ENCODE assay signal across 1 cellular context in the genomic region with DNA sequence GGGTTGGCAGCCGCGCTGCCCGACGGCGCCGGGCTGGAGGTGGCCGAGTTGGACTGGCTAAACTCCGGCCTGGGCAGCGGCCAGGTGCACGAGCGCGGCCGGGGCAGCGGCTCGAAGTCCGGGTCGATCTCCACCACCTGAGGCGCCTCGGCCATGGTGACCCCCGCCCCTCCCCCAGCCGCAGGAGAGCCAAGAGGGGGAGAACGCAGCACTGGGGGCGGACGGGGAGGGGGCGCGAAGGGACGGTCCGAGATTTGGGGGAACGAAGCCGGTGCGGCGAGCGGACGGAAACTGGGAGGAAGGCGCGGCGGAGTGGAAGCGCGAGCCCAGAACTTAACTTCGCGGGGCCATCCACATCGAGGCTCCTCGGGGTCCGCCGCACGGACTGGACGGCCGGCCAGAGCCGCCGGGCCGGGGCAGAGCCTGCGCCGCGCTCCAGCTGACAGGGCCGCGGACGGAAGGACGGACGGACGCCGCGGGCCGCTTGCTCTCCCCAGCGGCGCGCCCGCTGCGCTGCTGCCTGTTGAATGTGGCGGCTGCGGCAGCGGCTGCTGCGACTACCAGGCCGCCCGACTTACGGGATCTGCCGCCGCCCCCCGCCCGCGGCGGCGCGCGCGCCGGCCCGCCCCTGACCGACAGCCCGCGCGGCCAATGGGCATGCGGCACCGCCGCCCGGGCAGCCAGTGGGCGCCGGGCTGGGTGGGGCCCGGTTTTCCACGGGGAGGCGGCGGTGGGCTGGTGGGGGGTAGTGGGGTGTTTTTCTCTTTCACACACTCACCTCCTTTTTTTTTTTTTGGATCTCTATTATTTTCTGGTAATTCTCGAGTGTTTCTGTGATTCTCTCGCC.
A peak's percentile ranks its signal among the peaks of the same experiment; 100 is the strongest.
TF ChIP-seq lines count a peak whose summit lies in the region.

A gene (minus strand): TSS at position 584 of the 847 bp plus-strand sequence. CDS start 429 bp downstream, at position 155.

TF ChIP-seq in HepG2, 621 proteins besides CTCF, POLR2A, EP300 and RAD21 (continued from another document and continues in another):
- TF ChIP-seq, protein P1, sequence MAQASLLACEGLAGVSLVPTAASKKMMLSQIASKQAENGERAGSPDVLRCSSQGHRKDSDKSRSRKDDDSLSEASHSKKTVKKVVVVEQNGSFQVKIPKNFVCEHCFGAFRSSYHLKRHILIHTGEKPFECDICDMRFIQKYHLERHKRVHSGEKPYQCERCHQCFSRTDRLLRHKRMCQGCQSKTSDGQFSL (CRISPR knock-in tag; IDR thresholded peaks at IDR 0.05): no peak; the same call in 1 of the 2 replicates
- peak; percentile 80 for TF ChIP-seq POLR2G (IDR thresholded peaks at IDR 0.05; ENCODE audit: low read depth, low read length)
- TF ChIP-seq SOX5 (CRISPR knock-in tag; IDR thresholded peaks at IDR 0.05; ENCODE audit: borderline replicate concordance): no peak
- TF ChIP-seq NR2C2 (CRISPR knock-in tag; IDR thresholded peaks at IDR 0.05; ENCODE audit: borderline replicate concordance): peak; percentile 15; the same call in 1 of the 2 replicates
- no peak for TF ChIP-seq HMG20B (CRISPR knock-in tag; conservative IDR thresholded peaks at IDR 0.05)
- TF ChIP-seq NCOR1 (IDR thresholded peaks at IDR 0.05; ENCODE audit: borderline replicate concordance, low read length): no peak
- peak; percentile 89 for TF ChIP-seq RBFOX2 (IDR thresholded peaks at IDR 0.05; ENCODE audit: low read depth, low read length)
- TF ChIP-seq GATAD2A (CRISPR knock-in tag; IDR thresholded peaks at IDR 0.05): no peak
- no peak for TF ChIP-seq ZFP36L2 (CRISPR knock-in tag; IDR thresholded peaks at IDR 0.05)
- no peak for TF ChIP-seq RXRA (CRISPR knock-in tag; IDR thresholded peaks at IDR 0.05)
- TF ChIP-seq, protein P2, sequence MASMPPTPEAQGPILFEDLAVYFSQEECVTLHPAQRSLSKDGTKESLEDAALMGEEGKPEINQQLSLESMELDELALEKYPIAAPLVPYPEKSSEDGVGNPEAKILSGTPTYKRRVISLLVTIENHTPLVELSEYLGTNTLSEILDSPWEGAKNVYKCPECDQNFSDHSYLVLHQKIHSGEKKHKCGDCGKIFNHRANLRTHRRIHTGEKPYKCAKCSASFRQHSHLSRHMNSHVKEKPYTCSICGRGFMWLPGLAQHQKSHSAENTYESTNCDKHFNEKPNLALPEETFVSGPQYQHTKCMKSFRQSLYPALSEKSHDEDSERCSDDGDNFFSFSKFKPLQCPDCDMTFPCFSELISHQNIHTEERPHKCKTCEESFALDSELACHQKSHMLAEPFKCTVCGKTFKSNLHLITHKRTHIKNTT (CRISPR knock-in tag; IDR thresholded peaks at IDR 0.05): no peak
- peak; percentile 87 for TF ChIP-seq ZFY (CRISPR knock-in tag; IDR thresholded peaks at IDR 0.05)
- TF ChIP-seq, protein P3, sequence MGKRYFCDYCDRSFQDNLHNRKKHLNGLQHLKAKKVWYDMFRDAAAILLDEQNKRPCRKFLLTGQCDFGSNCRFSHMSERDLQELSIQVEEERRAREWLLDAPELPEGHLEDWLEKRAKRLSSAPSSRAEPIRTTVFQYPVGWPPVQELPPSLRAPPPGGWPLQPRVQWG (CRISPR knock-in tag; IDR thresholded peaks at IDR 0.05; ENCODE audit: borderline replicate concordance, low read depth): no peak
- TF ChIP-seq YEATS4 (CRISPR knock-in tag; IDR thresholded peaks at IDR 0.05; ENCODE audit: borderline replicate concordance): peak; percentile 58; the same call in 1 of the 2 replicates
- TF ChIP-seq, protein P4, sequence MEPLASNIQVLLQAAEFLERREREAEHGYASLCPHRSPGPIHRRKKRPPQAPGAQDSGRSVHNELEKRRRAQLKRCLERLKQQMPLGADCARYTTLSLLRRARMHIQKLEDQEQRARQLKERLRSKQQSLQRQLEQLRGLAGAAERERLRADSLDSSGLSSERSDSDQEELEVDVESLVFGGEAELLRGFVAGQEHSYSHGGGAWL (CRISPR knock-in tag; IDR thresholded peaks at IDR 0.05): peak; percentile 47; the same call in 1 of the 2 replicates
- TF ChIP-seq HDAC1 (CRISPR knock-in tag; IDR thresholded peaks at IDR 0.05): peak; percentile 57
- TF ChIP-seq MEIS2 (CRISPR knock-in tag; IDR thresholded peaks at IDR 0.05): 0 out of 2 replicates have a peak, but pooled peaks have one; percentile 49
- TF ChIP-seq HNF4A (CRISPR knock-in tag; IDR thresholded peaks at IDR 0.05): peak; percentile 44; the same call in 1 of the 2 replicates
- TF ChIP-seq, protein P5, sequence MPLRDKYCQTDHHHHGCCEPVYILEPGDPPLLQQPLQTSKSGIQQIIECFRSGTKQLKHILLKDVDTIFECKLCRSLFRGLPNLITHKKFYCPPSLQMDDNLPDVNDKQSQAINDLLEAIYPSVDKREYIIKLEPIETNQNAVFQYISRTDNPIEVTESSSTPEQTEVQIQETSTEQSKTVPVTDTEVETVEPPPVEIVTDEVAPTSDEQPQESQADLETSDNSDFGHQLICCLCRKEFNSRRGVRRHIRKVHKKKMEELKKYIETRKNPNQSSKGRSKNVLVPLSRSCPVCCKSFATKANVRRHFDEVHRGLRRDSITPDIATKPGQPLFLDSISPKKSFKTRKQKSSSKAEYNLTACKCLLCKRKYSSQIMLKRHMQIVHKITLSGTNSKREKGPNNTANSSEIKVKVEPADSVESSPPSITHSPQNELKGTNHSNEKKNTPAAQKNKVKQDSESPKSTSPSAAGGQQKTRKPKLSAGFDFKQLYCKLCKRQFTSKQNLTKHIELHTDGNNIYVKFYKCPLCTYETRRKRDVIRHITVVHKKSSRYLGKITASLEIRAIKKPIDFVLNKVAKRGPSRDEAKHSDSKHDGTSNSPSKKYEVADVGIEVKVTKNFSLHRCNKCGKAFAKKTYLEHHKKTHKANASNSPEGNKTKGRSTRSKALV (CRISPR knock-in tag; IDR thresholded peaks at IDR 0.05): no peak
- TF ChIP-seq SP140L (CRISPR knock-in tag; IDR thresholded peaks at IDR 0.05; ENCODE audit: borderline replicate concordance): no peak
- peak; percentile 77; the same call in 1 of the 2 replicates for TF ChIP-seq ZNF776 (CRISPR knock-in tag; IDR thresholded peaks at IDR 0.05)
- no peak for TF ChIP-seq ZNF253 (CRISPR knock-in tag; IDR thresholded peaks at IDR 0.05; ENCODE audit: borderline replicate concordance)
- no peak for TF ChIP-seq ZNF589 (CRISPR knock-in tag; conservative IDR thresholded peaks at IDR 0.05)
- no peak for TF ChIP-seq FOXK2 (IDR thresholded peaks at IDR 0.05)
- TF ChIP-seq, protein P6, sequence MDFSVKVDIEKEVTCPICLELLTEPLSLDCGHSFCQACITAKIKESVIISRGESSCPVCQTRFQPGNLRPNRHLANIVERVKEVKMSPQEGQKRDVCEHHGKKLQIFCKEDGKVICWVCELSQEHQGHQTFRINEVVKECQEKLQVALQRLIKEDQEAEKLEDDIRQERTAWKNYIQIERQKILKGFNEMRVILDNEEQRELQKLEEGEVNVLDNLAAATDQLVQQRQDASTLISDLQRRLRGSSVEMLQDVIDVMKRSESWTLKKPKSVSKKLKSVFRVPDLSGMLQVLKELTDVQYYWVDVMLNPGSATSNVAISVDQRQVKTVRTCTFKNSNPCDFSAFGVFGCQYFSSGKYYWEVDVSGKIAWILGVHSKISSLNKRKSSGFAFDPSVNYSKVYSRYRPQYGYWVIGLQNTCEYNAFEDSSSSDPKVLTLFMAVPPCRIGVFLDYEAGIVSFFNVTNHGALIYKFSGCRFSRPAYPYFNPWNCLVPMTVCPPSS (IDR thresholded peaks at IDR 0.05): no peak
- TF ChIP-seq, protein P7, sequence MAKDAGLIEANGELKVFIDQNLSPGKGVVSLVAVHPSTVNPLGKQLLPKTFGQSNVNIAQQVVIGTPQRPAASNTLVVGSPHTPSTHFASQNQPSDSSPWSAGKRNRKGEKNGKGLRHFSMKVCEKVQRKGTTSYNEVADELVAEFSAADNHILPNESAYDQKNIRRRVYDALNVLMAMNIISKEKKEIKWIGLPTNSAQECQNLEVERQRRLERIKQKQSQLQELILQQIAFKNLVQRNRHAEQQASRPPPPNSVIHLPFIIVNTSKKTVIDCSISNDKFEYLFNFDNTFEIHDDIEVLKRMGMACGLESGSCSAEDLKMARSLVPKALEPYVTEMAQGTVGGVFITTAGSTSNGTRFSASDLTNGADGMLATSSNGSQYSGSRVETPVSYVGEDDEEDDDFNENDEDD (CRISPR knock-in tag; IDR thresholded peaks at IDR 0.05; ENCODE audit: borderline replicate concordance): no peak
- TF ChIP-seq RFX5 (IDR thresholded peaks at IDR 0.05; ENCODE audit: low read depth, low read length): no peak
- TF ChIP-seq, protein P8, sequence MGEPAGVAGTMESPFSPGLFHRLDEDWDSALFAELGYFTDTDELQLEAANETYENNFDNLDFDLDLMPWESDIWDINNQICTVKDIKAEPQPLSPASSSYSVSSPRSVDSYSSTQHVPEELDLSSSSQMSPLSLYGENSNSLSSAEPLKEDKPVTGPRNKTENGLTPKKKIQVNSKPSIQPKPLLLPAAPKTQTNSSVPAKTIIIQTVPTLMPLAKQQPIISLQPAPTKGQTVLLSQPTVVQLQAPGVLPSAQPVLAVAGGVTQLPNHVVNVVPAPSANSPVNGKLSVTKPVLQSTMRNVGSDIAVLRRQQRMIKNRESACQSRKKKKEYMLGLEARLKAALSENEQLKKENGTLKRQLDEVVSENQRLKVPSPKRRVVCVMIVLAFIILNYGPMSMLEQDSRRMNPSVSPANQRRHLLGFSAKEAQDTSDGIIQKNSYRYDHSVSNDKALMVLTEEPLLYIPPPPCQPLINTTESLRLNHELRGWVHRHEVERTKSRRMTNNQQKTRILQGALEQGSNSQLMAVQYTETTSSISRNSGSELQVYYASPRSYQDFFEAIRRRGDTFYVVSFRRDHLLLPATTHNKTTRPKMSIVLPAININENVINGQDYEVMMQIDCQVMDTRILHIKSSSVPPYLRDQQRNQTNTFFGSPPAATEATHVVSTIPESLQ (CRISPR knock-in tag; conservative IDR thresholded peaks at IDR 0.05): no peak
- peak; percentile 59 for TF ChIP-seq TBX2 (CRISPR knock-in tag; IDR thresholded peaks at IDR 0.05; ENCODE audit: borderline replicate concordance)
- peak; percentile 58 for TF ChIP-seq KDM5B (CRISPR knock-in tag; IDR thresholded peaks at IDR 0.05; ENCODE audit: borderline replicate concordance)
- TF ChIP-seq ESRRA (CRISPR knock-in tag; IDR thresholded peaks at IDR 0.05; ENCODE audit: low read depth): no peak
- TF ChIP-seq, protein P9, sequence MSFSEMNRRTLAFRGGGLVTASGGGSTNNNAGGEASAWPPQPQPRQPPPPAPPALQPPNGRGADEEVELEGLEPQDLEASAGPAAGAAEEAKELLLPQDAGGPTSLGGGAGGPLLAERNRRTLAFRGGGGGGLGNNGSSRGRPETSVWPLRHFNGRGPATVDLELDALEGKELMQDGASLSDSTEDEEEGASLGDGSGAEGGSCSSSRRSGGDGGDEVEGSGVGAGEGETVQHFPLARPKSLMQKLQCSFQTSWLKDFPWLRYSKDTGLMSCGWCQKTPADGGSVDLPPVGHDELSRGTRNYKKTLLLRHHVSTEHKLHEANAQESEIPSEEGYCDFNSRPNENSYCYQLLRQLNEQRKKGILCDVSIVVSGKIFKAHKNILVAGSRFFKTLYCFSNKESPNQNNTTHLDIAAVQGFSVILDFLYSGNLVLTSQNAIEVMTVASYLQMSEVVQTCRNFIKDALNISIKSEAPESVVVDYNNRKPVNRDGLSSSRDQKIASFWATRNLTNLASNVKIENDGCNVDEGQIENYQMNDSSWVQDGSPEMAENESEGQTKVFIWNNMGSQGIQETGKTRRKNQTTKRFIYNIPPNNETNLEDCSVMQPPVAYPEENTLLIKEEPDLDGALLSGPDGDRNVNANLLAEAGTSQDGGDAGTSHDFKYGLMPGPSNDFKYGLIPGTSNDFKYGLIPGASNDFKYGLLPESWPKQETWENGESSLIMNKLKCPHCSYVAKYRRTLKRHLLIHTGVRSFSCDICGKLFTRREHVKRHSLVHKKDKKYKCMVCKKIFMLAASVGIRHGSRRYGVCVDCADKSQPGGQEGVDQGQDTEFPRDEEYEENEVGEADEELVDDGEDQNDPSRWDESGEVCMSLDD (CRISPR knock-in tag; IDR thresholded peaks at IDR 0.05; ENCODE audit: borderline replicate concordance): peak; percentile 49; the same call in 1 of the 2 replicates
- TF ChIP-seq DNMT3B (CRISPR knock-in tag; conservative IDR thresholded peaks at IDR 0.05): no peak
- TF ChIP-seq RFXAP (CRISPR knock-in tag; IDR thresholded peaks at IDR 0.05; ENCODE audit: borderline replicate concordance): no peak; the same call in 1 of the 2 replicates
- no peak for TF ChIP-seq WIZ (CRISPR knock-in tag; IDR thresholded peaks at IDR 0.05)
- TF ChIP-seq NR2F6 (IDR thresholded peaks at IDR 0.05): no peak
- TF ChIP-seq NR2F6 (CRISPR knock-in tag; IDR thresholded peaks at IDR 0.05): no peak
- TF ChIP-seq, protein P10, sequence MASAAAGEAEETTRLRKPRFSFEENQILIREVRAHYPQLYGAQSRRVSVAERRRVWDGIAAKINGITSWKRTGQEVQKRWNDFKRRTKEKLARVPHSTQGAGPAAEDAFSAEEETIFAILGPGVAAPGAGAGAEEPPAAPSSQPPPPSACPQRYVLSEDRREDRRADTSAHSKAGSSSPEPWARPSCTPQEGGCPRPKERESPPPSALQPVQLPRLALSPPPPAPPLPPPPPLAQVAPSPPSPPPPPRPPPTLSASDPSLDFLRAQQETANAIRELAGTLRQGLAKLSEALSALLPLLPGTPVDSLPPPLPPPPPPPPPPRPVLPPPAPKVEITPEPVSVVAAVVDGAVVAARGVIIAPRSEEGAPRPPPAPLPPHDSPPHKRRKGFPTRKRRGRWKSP (CRISPR knock-in tag; IDR thresholded peaks at IDR 0.05): 0 out of 2 replicates have a peak, but pooled peaks have one; percentile 41
- TF ChIP-seq ZNF230 (CRISPR knock-in tag; IDR thresholded peaks at IDR 0.05): no peak
- no peak for TF ChIP-seq EHMT2 (IDR thresholded peaks at IDR 0.05; ENCODE audit: borderline replicate concordance, low read depth, low read length)
- TF ChIP-seq ZFP41 (CRISPR knock-in tag; IDR thresholded peaks at IDR 0.05; ENCODE audit: borderline replicate concordance): no peak
- TF ChIP-seq, protein P11, sequence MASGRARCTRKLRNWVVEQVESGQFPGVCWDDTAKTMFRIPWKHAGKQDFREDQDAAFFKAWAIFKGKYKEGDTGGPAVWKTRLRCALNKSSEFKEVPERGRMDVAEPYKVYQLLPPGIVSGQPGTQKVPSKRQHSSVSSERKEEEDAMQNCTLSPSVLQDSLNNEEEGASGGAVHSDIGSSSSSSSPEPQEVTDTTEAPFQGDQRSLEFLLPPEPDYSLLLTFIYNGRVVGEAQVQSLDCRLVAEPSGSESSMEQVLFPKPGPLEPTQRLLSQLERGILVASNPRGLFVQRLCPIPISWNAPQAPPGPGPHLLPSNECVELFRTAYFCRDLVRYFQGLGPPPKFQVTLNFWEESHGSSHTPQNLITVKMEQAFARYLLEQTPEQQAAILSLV (CRISPR knock-in tag; IDR thresholded peaks at IDR 0.05; ENCODE audit: borderline replicate concordance): no peak
- peak; percentile 4 for TF ChIP-seq HNRNPK (IDR thresholded peaks at IDR 0.05; ENCODE audit: low read depth, low read length, poor library complexity, severe bottlenecking)
- TF ChIP-seq ZNF263 (CRISPR knock-in tag; IDR thresholded peaks at IDR 0.05): 0 out of 2 replicates have a peak, but pooled peaks have one; percentile 5
- 0 out of 2 replicates have a peak, but pooled peaks have one; percentile 39 for TF ChIP-seq ZSCAN12 (CRISPR knock-in tag; IDR thresholded peaks at IDR 0.05)
- TF ChIP-seq ZNF383 (CRISPR knock-in tag; IDR thresholded peaks at IDR 0.05; ENCODE audit: borderline replicate concordance): no peak
- no peak for TF ChIP-seq ISX (CRISPR knock-in tag; conservative IDR thresholded peaks at IDR 0.05)
- TF ChIP-seq MYNN (CRISPR knock-in tag; IDR thresholded peaks at IDR 0.05; ENCODE audit: low read depth): no peak
- TF ChIP-seq KLF9 (CRISPR knock-in tag; IDR thresholded peaks at IDR 0.05; ENCODE audit: low read depth): no peak
